ENCODE assay signal across 10 cellular contexts in genomic region chr14:69093551-69094421, GRCh38. TPM values are rescaled to one million over a fixed set of nuclear protein-coding genes. Genes with fewer than 3 reads are reported as not detected.
DNase-seq lines count a peak whose midpoint lies in the region; TF ChIP-seq lines count a peak whose summit lies in the region.
"Had no signal": no experiment of that assay in that cellular context is flagged by ENCODE, and none has a peak within 500 bp of the region (broad histone marks: within the 10 kb centered on the region; RNA-seq: fewer than 3 reads in every experiment).

No MANE protein-coding gene starts in this region.

- peak overlapping the region; percentile 27 for H3K4me2 ChIP-seq in SK-N-SH

- TF ChIP-seq EP300 in SK-N-SH (IDR thresholded peaks at IDR 0.05; ENCODE audit: borderline replicate concordance in 1 of 2, low read depth in 1 of 2, low read length in 1 of 2) = no peak

- 63% methylated on average over 1 of the region's 1 CpG for WGBS in SK-N-SH (ENCODE audit: low lambda C conversion rate)

- no peak for TF ChIP-seq RAD21 in SK-N-SH (IDR thresholded peaks at IDR 0.05; ENCODE audit: low read length)

- no peak for TF ChIP-seq CTCF in SK-N-SH (IDR thresholded peaks at IDR 0.05)
- TF ChIP-seq CTCF in fibroblast of villous mesenchyme (IDR thresholded peaks at IDR 0.05; ENCODE audit: insufficient read depth, low read depth, low read length) = no peak

- peak overlapping the region; percentile 50 to 66; a peak in 3 of 4 replicates for H3K27ac ChIP-seq in SK-N-SH (ENCODE audit: low read depth in 2 of 2, low read length in 1 of 2)
- H3K27ac ChIP-seq: 22Rv1 had no signal

- no peaks in the 10 kb centered on the region for H3K9me2 ChIP-seq in SK-N-SH

- no peaks in the 10 kb centered on the region for H4K20me1 ChIP-seq in SK-N-SH (ENCODE audit: insufficient read depth)

- peaks cover 16% of the 10 kb centered on the region for H3F3A ChIP-seq in SK-N-SH (replicated peaks; ENCODE audit: insufficient read depth)

- H3K9me3 ChIP-seq in SK-N-SH = no peaks in the 10 kb centered on the region

- 0 out of 2 replicates have a peak overlapping the region, but pooled peaks have one; percentile 9 for H3K9ac ChIP-seq in SK-N-SH

- POLR2A ChIA-PET in SK-N-SH (lab: Yijun Ruan, JAX) = no interaction called here

- DNase-seq in DMS 273 (lab: John Stamatoyannopoulos, UW; ENCODE audit: unreplicated experiment) (peak; percentile 20), DMS 273 treated with DMSO at 0.1 percent for 48 hours (lab: John Stamatoyannopoulos, UW) (no peak), SK-N-SH (no peak), fibroblast of villous mesenchyme (ENCODE audit: low read depth) (peak; percentile 36), renal cortical epithelial cell (ENCODE audit: low read depth) (peak; percentile 69), D341Med (ENCODE audit: low spot score) (no peak), HK-2 (ENCODE audit: unreplicated experiment) (no peak)
- DNase-seq in activated T-cell treated with anti-CD3 and anti-CD28 coated beads, Interleukin-2, amount 50 U/mL, for 1 hour = no peak
- DNase-seq: GOT3 had no signal

- CTCF ChIA-PET in SK-N-SH (lab: Yijun Ruan, JAX) = interaction anchor here (0.9 to 6.2 kb wide), 8 partner anchors 10 to 250 kb away, joined by 3 to 68 read pairs (median 4); no protein-coding TSS in a partner anchor

- H2AFZ ChIP-seq in SK-N-SH (ENCODE audit: low read depth) = no peak overlapping the region

- H3K79me2 ChIP-seq in SK-N-SH (ENCODE audit: insufficient read depth) = peaks cover 9% of the 10 kb centered on the region

- peaks cover 13 to 34% of the 10 kb centered on the region in 2 experiments for H3K36me3 ChIP-seq in SK-N-SH (replicated peaks in 1 of 2; ENCODE audit: control insufficient read depth in 1 of 2, insufficient read depth in 2 of 2, low read length in 1 of 2)

- H3K4me3 ChIP-seq in SK-N-SH (ENCODE audit: low read depth in 2 of 2, low read length in 1 of 2) (no peak overlapping the region), fibroblast of villous mesenchyme (ENCODE audit: low read depth, low read length) (no peak overlapping the region)

- H3K27me3 ChIP-seq in SK-N-SH (ENCODE audit: insufficient read depth) = no peaks in the 10 kb centered on the region

- H3K4me1 ChIP-seq in SK-N-SH (ENCODE audit: control insufficient read depth in 1 of 2, insufficient read depth in 2 of 2, low read depth in 1 of 2, low read length in 1 of 2) = peaks cover 14 to 20% of the 10 kb centered on the region in 2 experiments

TF ChIP-seq in SK-N-SH, 30 proteins besides CTCF, POLR2A, EP300 and RAD21:
- no peak for TF ChIP-seq SMC3 (IDR thresholded peaks at IDR 0.05; ENCODE audit: low read depth, low read length)
- no peak for TF ChIP-seq JUND (IDR thresholded peaks at IDR 0.05)
- TF ChIP-seq GABPA (IDR thresholded peaks at IDR 0.05; ENCODE audit: low read depth) = no peak
- no peak for TF ChIP-seq SIN3A (IDR thresholded peaks at IDR 0.05; ENCODE audit: borderline replicate concordance, low read depth, low read length)
- peak; percentile 35; the same call in 1 of the 2 replicates for TF ChIP-seq TCF12 (IDR thresholded peaks at IDR 0.05)
- TF ChIP-seq RCOR1 (IDR thresholded peaks at IDR 0.05; ENCODE audit: low read length) = no peak
- TF ChIP-seq TAF1 (IDR thresholded peaks at IDR 0.05; ENCODE audit: borderline replicate concordance, low read depth, low read length) = no peak
- TF ChIP-seq CHD2 (IDR thresholded peaks at IDR 0.05; ENCODE audit: low read length, partially characterized antibody) = no peak
- TF ChIP-seq PBX3 (IDR thresholded peaks at IDR 0.05) = peak; percentile 7; the same call in 1 of the 2 replicates
- TF ChIP-seq USF1 (IDR thresholded peaks at IDR 0.05; ENCODE audit: borderline replicate concordance, low read depth) = no peak
- no peak for TF ChIP-seq RXRA (IDR thresholded peaks at IDR 0.05; ENCODE audit: borderline replicate concordance, low read depth)
- no peak for TF ChIP-seq YY1 (IDR thresholded peaks at IDR 0.05; ENCODE audit: low read depth)
- no peak for TF ChIP-seq POLR2AphosphoS5 (IDR thresholded peaks at IDR 0.05; ENCODE audit: low read depth, low read length)
- no peak for TF ChIP-seq REST (IDR thresholded peaks at IDR 0.05; ENCODE audit: low read depth, low read length)
- no peak for TF ChIP-seq TEAD4 (IDR thresholded peaks at IDR 0.05; ENCODE audit: borderline replicate concordance, insufficient read depth)

RNA-seq across cellular contexts. Expression of gene DCAF5, which starts 59.1 kb away (rescaled TPM):
- 26.7 and 29.2 TPM in 2 replicates for polyA plus RNA-seq in SK-N-SH (2012; rRNA removed)
- polyA plus RNA-seq in SK-N-SH (2012; cell fraction: cytosol; rRNA removed) = 12.2 and 17.4 TPM in 2 replicates
- 92.7 and 97.2 TPM in 2 replicates for polyA plus RNA-seq in SK-N-SH (2012; cell fraction: nucleus; rRNA removed)
- total RNA-seq in fibroblast of villous mesenchyme (24.2 and 30.0 TPM in 2 replicates), renal cortical epithelial cell (12.2 and 30.8 TPM in 2 replicates)

Comparison
In these comparisons a context has a peak if more than half of its experiments do, and no peak if none do; other contexts are left out.
1. DNase-seq: peak in DMS 273 (single experiment), fibroblast of villous mesenchyme (single experiment) and renal cortical epithelial cell (single experiment); none in DMS 273 treated with DMSO at 0.1 percent for 48 hours (single experiment), SK-N-SH (single experiment), D341Med (single experiment), HK-2 (single experiment) and activated T-cell treated with anti-CD3 and anti-CD28 coated beads, Interleukin-2, amount 50 U/mL, for 1 hour (single experiment).